ENCODE assay signal across 1 cellular context in the genomic region with DNA sequence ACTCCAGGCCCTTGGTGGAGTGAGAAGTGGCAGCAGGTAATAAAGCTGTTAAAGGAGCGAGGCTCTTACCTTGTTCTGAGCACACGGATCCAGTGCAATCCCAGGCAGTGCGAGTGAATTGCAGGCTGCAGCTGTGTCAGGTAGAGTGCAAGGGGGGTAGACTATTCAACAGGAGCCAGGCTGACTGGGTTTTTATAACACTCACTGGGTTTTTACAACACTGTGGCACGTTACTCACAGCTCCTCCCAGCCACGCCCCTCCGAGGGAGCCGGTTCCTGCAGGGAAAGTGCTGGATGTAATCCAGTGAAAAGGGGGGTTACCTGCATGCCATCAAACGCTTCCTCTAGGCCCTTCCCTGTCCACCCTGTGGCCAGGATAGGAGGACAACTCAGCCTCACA.
TF ChIP-seq lines count a peak whose summit lies in the region.

No MANE protein-coding gene starts in this region.

TF ChIP-seq in Ishikawa, 13 proteins besides CTCF, POLR2A, EP300 and RAD21 (continued from another document):
- TF ChIP-seq TCF12 (IDR thresholded peaks at IDR 0.05; ENCODE audit: low read depth) = peak; percentile 90
TF ChIP-seq in Ishikawa: peak in this region for 4.
